In the genomic region with DNA sequence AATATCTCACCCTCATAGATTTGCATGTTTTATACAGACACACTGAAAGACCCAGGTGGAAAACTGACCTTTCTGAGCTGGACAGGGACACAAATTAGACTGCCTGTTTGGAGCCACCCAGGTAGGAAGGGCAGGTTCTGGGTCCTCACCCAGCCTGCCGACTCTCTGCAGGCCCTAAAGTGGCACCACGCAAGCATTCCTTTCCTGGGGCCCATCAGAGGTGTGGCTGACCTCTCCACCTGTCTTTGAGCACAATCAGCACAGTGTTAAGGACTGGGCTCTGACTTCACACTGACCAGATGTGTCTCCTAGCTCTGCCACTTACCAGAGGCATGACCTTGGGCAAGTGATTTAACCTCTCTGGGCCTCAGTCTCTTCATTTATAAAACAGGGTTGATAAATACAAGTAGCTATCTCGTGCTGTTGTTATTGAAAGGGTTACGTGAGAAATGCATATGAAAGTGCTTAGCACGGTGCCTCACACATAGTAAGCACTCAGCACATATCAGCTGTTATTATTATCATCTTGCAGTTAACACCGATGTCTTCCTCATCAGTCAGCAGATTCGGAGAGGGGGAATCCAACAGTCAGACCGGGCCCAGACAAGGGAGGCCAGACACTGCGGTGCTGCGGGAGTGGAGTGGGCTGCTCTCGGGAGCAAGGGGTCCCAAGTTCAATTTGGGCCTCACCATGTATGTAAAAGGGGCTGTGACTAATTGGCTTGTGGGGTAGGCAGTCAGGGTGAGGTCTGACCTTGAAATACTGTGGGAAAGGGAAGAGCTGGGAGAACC, we compare ENCODE assay signal across 31 cellular contexts. TPM values are rescaled to one million over a fixed set of nuclear protein-coding genes. Genes with fewer than 3 reads are reported as not detected.
A peak's percentile ranks its signal among the peaks of the same experiment; 100 is the strongest.
DNase-seq lines count a peak whose midpoint lies in the region; FAIRE-seq and TF ChIP-seq lines count a peak whose summit lies in the region.
"Had no signal": no experiment of that assay in that cellular context is flagged by ENCODE, and none has a peak within 500 bp of the region (broad histone marks: within the 10 kb centered on the region; RNA-seq: fewer than 3 reads in every experiment).

No MANE protein-coding gene starts in this region.

- H3K4me3 Mint-ChIP-seq in type B pancreatic cell = peak overlapping the region; percentile 43
- H3K4me3 Mint-ChIP-seq: T-helper 2 cell treated with Interferon-gamma antibody and Interleukin-4, amounts not matched to agents 5 μg/mL and 100 μg/mL, for 36 hours had no signal

- intact Hi-C loops in cardiac septum (cut with DNase I) = no loop called here

- no peak for TF ChIP-seq CTCF in cardiac muscle cell (IDR thresholded peaks at IDR 0.05; ENCODE audit: low read depth, low read length)
- no peak for TF ChIP-seq CTCF in VCaP (conservative IDR thresholded peaks at IDR 0.05)
- no peak for TF ChIP-seq CTCF in type B pancreatic cell (conservative IDR thresholded peaks at IDR 0.05)

- H3K27me3 ChIP-seq in cardiac muscle cell = no peaks in the 10 kb centered on the region
- no peaks in the 10 kb centered on the region for H3K27me3 ChIP-seq in mesenchymal stem cell (ENCODE audit: control insufficient read depth in 1 of 2, insufficient read depth in 1 of 2, low read length in 2 of 2)
- no peaks in the 10 kb centered on the region for H3K27me3 ChIP-seq in trophoblast cell (ENCODE audit: insufficient read depth, low read length)
- H3K27me3 ChIP-seq: BLaER1 treated with 17β-estradiol and CSF1 and Interleukin-3, amounts not matched to agents 10 nM and 100 nM; pancreas; right atrium auricular region had no signal

- H3K4ac ChIP-seq in mesenchymal stem cell (ENCODE audit: low read depth in 1 of 2, low read length in 2 of 2) (peak overlapping the region; percentile 3 to 77), trophoblast cell (ENCODE audit: low read depth, low read length) (no peak overlapping the region)

- peaks cover 9% of the 10 kb centered on the region for H3K4me1 Mint-ChIP-seq in type B pancreatic cell (ENCODE audit: unreplicated experiment)

- no peak overlapping the region for H4K12ac ChIP-seq in trophoblast cell (ENCODE audit: low read depth, low read length)

- H3K79me1 ChIP-seq in mesenchymal stem cell (replicated peaks; ENCODE audit: low read length, poor library complexity, severe bottlenecking) (no peaks in the 10 kb centered on the region), trophoblast cell (ENCODE audit: low read length) (peaks cover 13% of the 10 kb centered on the region)

- H3K27ac ChIP-seq in cardiac muscle cell (peak overlapping the region; percentile 27), VCaP (peak overlapping the region; percentile 95), mesenchymal stem cell (ENCODE audit: low read length, poor library complexity, severe bottlenecking) (no peak overlapping the region), trophoblast cell (ENCODE audit: low read depth, low read length) (no peak overlapping the region)
- H3K27ac ChIP-seq: BLaER1 treated with 17β-estradiol and CSF1 and Interleukin-3, amounts not matched to agents 10 nM and 100 nM; pancreas; right atrium auricular region; RWPE1; WERI-Rb-1 had no signal

- H2AFZ ChIP-seq in mesenchymal stem cell (ENCODE audit: low read depth, low read length) = no peak overlapping the region
- no peak overlapping the region for H2AFZ ChIP-seq in trophoblast cell (ENCODE audit: insufficient read depth, low read length, poor library complexity)

- H3K23ac ChIP-seq in mesenchymal stem cell (ENCODE audit: low read length in 2 of 2) (no peak overlapping the region), trophoblast cell (ENCODE audit: low read length) (no peak overlapping the region)

- no peak for FAIRE-seq in urothelium cell line (lab: Jason Lieb, UNC)
- FAIRE-seq: bronchial epithelial cell, GM19239, HTR-8/SVneo, pancreas had no signal

- peak in 1 of 2 donors; percentile 35 for DNase-seq in cardiac muscle cell (ENCODE audit: low read depth in 1 of 2, low spot score in 1 of 2)
- DNase-seq in cardiac septum (ENCODE audit: low spot score) = no peak
- peak; percentile 20 for DNase-seq in mesenchymal stem cell
- no peak for DNase-seq in type B pancreatic cell (ENCODE audit: extremely low spot score, unreplicated experiment)
- DNase-seq in trophoblast cell = no peak
- no peak for DNase-seq in central memory CD4-positive, alpha-beta T cell
- no peak for DNase-seq in urothelium cell line (ENCODE audit: low spot score)
- DNase-seq: activated CD4-positive, alpha-beta T cell treated with anti-CD3 and anti-CD28 coated beads, Interleukin-2, amount 50 U/mL, for 1 hour; activated naive CD4-positive, alpha-beta T cell treated with Interleukin-2 at 50 U/mL for 16 hours; amygdala; NCI-H146; NCI-H2171; NCI-H69; pancreas; SK-N-SH; stimulated activated CD4-positive, alpha-beta T cell treated with anti-CD3 and anti-CD28 coated beads, Interleukin-12 subunit alpha, Interleukin-12 subunit beta, amount 100 ng/mL, for 4 hours; stimulated activated CD4-positive, alpha-beta T cell treated with anti-CD3 and anti-CD28 coated beads, Interleukin-4, amount 100 ng/mL, for 24 hours; stimulated activated naive CD4-positive, alpha-beta T cell; WERI-Rb-1 had no signal

- peak overlapping the region; percentile 5 for H4K8ac ChIP-seq in mesenchymal stem cell (ENCODE audit: low read length)
- H4K8ac ChIP-seq in trophoblast cell (ENCODE audit: low read depth, low read length) = no peak overlapping the region

- H3K36me3 Mint-ChIP-seq in type B pancreatic cell = no peaks in the 10 kb centered on the region

- H3K14ac ChIP-seq in mesenchymal stem cell (ENCODE audit: low read length in 2 of 2) = no peak overlapping the region
- H3K14ac ChIP-seq in trophoblast cell (ENCODE audit: low read length) = no peak overlapping the region

- H3K27me3 Mint-ChIP-seq in type B pancreatic cell = no peaks in the 10 kb centered on the region

- 89% methylated on average over 10 of the region's 11 CpGs for WGBS in mesenchymal stem cell
- WGBS in trophoblast cell (ENCODE audit: extremely low coverage, insufficient coverage, insufficient read length) = no CpG with 5 or more reads among the region's 11 CpGs

- H3K4me1 ChIP-seq in cardiac muscle cell (ENCODE audit: low read depth) = peaks cover 6% of the 10 kb centered on the region
- H3K4me1 ChIP-seq in mesenchymal stem cell (ENCODE audit: control insufficient read depth, insufficient read depth, low read depth, low read length) = peaks cover 7% of the 10 kb centered on the region
- H3K4me1 ChIP-seq in trophoblast cell (ENCODE audit: control insufficient read depth in 1 of 2, insufficient read depth in 2 of 2, low read length in 2 of 2) = peaks cover 8 to 16% of the 10 kb centered on the region in 2 experiments

- H3K36me3 ChIP-seq in cardiac muscle cell (no peaks in the 10 kb centered on the region), mesenchymal stem cell (ENCODE audit: control insufficient read depth in 1 of 2, insufficient read depth in 2 of 2, low read depth in 1 of 2, low read length in 2 of 2) (peaks cover 2 to 4% of the 10 kb centered on the region in 2 experiments), trophoblast cell (ENCODE audit: control insufficient read depth in 1 of 2, insufficient read depth in 2 of 2, low read length in 2 of 2) (no peaks in the 10 kb centered on the region)
- H3K36me3 ChIP-seq: pancreas, right atrium auricular region had no signal

- H2AK5ac ChIP-seq in mesenchymal stem cell (ENCODE audit: low read length, severe bottlenecking) = peak overlapping the region; percentile 9
- no peak overlapping the region for H2AK5ac ChIP-seq in trophoblast cell (ENCODE audit: low read length)

- peak overlapping the region in 1 of 2 experiments; percentile 69 for H3K18ac ChIP-seq in mesenchymal stem cell (ENCODE audit: low read depth in 1 of 2, low read length in 2 of 2)
- H3K18ac ChIP-seq in trophoblast cell (ENCODE audit: low read length) = no peak overlapping the region

- H2BK5ac ChIP-seq in mesenchymal stem cell (ENCODE audit: low read depth, low read length, poor library complexity, severe bottlenecking) = no peak overlapping the region
- H2BK5ac ChIP-seq in trophoblast cell (ENCODE audit: low read depth, low read length, poor library complexity) = no peak overlapping the region

- H3K9me3 ChIP-seq in cardiac muscle cell (ENCODE audit: low read depth) = no peaks in the 10 kb centered on the region
- H3K9me3 ChIP-seq in mesenchymal stem cell (ENCODE audit: control insufficient read depth, low read length) = no peaks in the 10 kb centered on the region
- no peaks in the 10 kb centered on the region for H3K9me3 ChIP-seq in trophoblast cell (ENCODE audit: insufficient read depth, low read depth, low read length)
- H3K9me3 ChIP-seq: BLaER1 treated with 17β-estradiol and CSF1 and Interleukin-3, amounts not matched to agents 10 nM and 100 nM; pancreas; right atrium auricular region; SK-N-SH had no signal

- no peak overlapping the region for H3K27ac Mint-ChIP-seq in type B pancreatic cell

- no peaks in the 10 kb centered on the region for H3K9me3 Mint-ChIP-seq in type B pancreatic cell
- H3K9me3 Mint-ChIP-seq: T-helper 2 cell treated with Interferon-gamma antibody and Interleukin-4, amounts not matched to agents 5 μg/mL and 100 μg/mL, for 36 hours had no signal

- H3K4me3 ChIP-seq in cardiac muscle cell (no peak overlapping the region), mesenchymal stem cell (ENCODE audit: insufficient read depth in 1 of 2, low read depth in 1 of 2, low read length in 2 of 2) (no peak overlapping the region), trophoblast cell (ENCODE audit: low read depth, low read length) (no peak overlapping the region)
- H3K4me3 ChIP-seq: BLaER1 treated with 17β-estradiol and CSF1 and Interleukin-3, amounts not matched to agents 10 nM and 100 nM; pancreas; right atrium auricular region had no signal

- H4K91ac ChIP-seq in mesenchymal stem cell (ENCODE audit: low read length) (peak overlapping the region; percentile 82), trophoblast cell (ENCODE audit: low read depth, low read length) (no peak overlapping the region)

- no peak overlapping the region for H3K4me2 ChIP-seq in mesenchymal stem cell (ENCODE audit: low read length, poor library complexity, severe bottlenecking)
- no peak overlapping the region for H3K4me2 ChIP-seq in trophoblast cell (ENCODE audit: low read length)
- H3K4me2 ChIP-seq: SK-N-SH had no signal

- H3K79me2 ChIP-seq in trophoblast cell (ENCODE audit: control insufficient read depth, insufficient read depth, low read length, poor library complexity) = peaks cover 7% of the 10 kb centered on the region

- H2BK120ac ChIP-seq in mesenchymal stem cell (ENCODE audit: low read depth, low read length) (peak overlapping the region; percentile 54), trophoblast cell (ENCODE audit: insufficient read depth, low read length, poor library complexity) (no peak overlapping the region)

- H3K9ac ChIP-seq in mesenchymal stem cell (ENCODE audit: low read length) = no peak overlapping the region
- H3K9ac ChIP-seq in trophoblast cell (ENCODE audit: low read length) = no peak overlapping the region
- H3K9ac ChIP-seq: BLaER1 treated with 17β-estradiol and CSF1 and Interleukin-3, amounts not matched to agents 10 nM and 100 nM; SK-N-SH had no signal

- peak overlapping the region; percentile 94 for H2BK12ac ChIP-seq in mesenchymal stem cell (ENCODE audit: low read length in 2 of 2)
- no peak overlapping the region for H2BK12ac ChIP-seq in trophoblast cell (ENCODE audit: low read length)

- H2BK15ac ChIP-seq in mesenchymal stem cell (ENCODE audit: low read depth, poor library complexity, severe bottlenecking) = peak overlapping the region; percentile 26

RNA-seq across cellular contexts. Expression of a gene that starts 2.0 kb away (rescaled TPM):
- total RNA-seq in cardiac muscle cell (8.8 and 16.5 TPM in 2 replicates), cardiac septum (11.3 TPM), type B pancreatic cell (ENCODE audit: low replicate concordance) (17.4 and 22.1 TPM in 2 replicates)
- 6.5 and 11.9 TPM in 2 replicates for polyA plus RNA-seq in cardiac muscle cell
- polyA plus RNA-seq in mesenchymal stem cell (2013, experiment 1 of 2) = 43.1 TPM
- 41.2 TPM for polyA plus RNA-seq in mesenchymal stem cell (2013, experiment 2 of 2)
- polyA plus RNA-seq in trophoblast cell (2013) = 16.7 and 16.9 TPM in 2 replicates

RNA-seq across cellular contexts. Expression of a gene that starts 12.9 kb away (rescaled TPM):
- total RNA-seq in cardiac muscle cell (not detected in 2 replicates), cardiac septum (not detected), type B pancreatic cell (ENCODE audit: low replicate concordance) (not detected in 2 replicates)
- polyA plus RNA-seq in cardiac muscle cell = 0.22 and 0.98 TPM in 2 replicates
- 0.01 TPM for polyA plus RNA-seq in mesenchymal stem cell (2013, experiment 1 of 2)
- polyA plus RNA-seq in mesenchymal stem cell (2013, experiment 2 of 2) = 0.01 TPM
- 0.14 and 0.19 TPM in 2 replicates for polyA plus RNA-seq in trophoblast cell (2013)
- total RNA-seq: bronchial epithelial cell, glomerular endothelial cell, kidney epithelial cell, lung microvascular endothelial cell, right atrium auricular region, temporal lobe had no signal
- polyA plus RNA-seq: SK-N-SH had no signal

RNA-seq across cellular contexts. Expression of a gene that starts 51.8 kb away (rescaled TPM):
- total RNA-seq in cardiac muscle cell = 62.7 and 63.4 TPM in 2 replicates
- 59.9 and 72.6 TPM in 2 replicates for polyA plus RNA-seq in cardiac muscle cell
- total RNA-seq in cardiac septum = 16.7 TPM
- 23.7 TPM for polyA plus RNA-seq in mesenchymal stem cell (2013, experiment 1 of 2)
- 21.9 TPM for polyA plus RNA-seq in mesenchymal stem cell (2013, experiment 2 of 2)
- total RNA-seq in type B pancreatic cell (ENCODE audit: low replicate concordance) = 15.7 and 20.1 TPM in 2 replicates
- 16.6 and 16.7 TPM in 2 replicates for polyA plus RNA-seq in trophoblast cell (2013)

Comparison
In these comparisons a context has a peak if more than half of its experiments do, and no peak if none do; other contexts are left out.
1. H3K27ac ChIP-seq: peak in cardiac muscle cell (single experiment) and VCaP (single experiment); none in mesenchymal stem cell (single experiment) and trophoblast cell (single experiment).